Comparison of ENCODE assay signal across 1 cellular context in genomic region chr15:49047456-49047855, GRCh38.
TF ChIP-seq lines count a peak whose summit lies in the region.

No MANE protein-coding gene starts in this region.

TF ChIP-seq in endothelial cell of umbilical vein, 7 proteins besides CTCF, POLR2A, EP300 and RAD21 (continued from another document):
- no peak for TF ChIP-seq FOS (IDR thresholded peaks at IDR 0.05; ENCODE audit: borderline replicate concordance, insufficient read depth, low read length)
- no peak for TF ChIP-seq MAX (IDR thresholded peaks at IDR 0.05; ENCODE audit: insufficient read depth, insufficient read length)
- no peak for TF ChIP-seq JUN (IDR thresholded peaks at IDR 0.05; ENCODE audit: borderline replicate concordance, insufficient read depth, insufficient read length, low read depth)
- TF ChIP-seq POLR2AphosphoS5 (IDR thresholded peaks at IDR 0.05; ENCODE audit: insufficient read depth, low read depth, low read length) = no peak
